ENCODE assay signal across 8 cellular contexts in the genomic region with DNA sequence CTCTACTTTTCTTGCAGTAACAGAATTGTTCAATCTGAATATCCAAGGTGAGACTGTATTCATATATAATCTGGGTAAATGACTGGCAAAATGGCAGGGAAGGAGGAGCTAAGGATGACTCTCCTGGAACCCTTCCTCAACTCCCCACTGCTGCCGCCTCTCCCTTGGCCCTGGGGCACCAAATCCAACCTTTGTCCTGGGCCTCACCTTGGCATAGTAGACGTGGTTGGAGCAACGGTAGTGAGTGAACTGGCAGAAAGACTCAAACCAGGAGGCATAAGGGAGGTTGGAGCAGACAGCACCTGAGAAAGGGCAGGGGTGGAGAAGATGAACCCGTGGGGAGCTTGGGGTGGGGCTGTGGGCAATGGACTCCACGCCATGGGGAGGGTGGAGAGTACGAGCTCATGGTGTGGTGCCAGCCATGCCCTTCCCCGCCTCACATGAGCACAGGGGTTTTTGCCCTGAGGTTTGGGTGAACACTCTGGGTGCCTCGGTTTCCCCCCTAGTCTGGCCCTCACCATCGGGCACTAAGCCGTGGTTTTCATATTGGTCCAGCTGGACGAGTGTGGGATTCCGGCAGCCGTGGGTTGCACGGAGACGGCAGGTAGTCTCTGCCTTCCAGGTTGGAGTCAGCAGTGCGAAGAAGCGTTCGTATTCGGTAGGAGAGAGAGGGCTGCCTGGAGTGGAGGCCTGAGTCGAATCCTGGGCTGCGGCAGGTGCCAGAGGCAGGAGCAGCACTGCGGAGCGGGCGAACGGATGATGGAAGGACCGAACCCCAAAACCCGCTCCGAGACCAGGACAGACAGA. TPM values are rescaled to one million over a fixed set of nuclear protein-coding genes. Genes with fewer than 3 reads are reported as not detected.
DNase-seq lines count a peak whose midpoint lies in the region; ATAC-seq, FAIRE-seq and TF ChIP-seq lines count a peak whose summit lies in the region.

No MANE protein-coding gene starts in this region.

- no peaks in the 10 kb centered on the region for H3K27me3 ChIP-seq in ascending aorta
- H3K27me3 ChIP-seq in small intestine (ENCODE audit: control insufficient read depth in 2 of 2, insufficient read depth in 2 of 2, low read length in 2 of 2), result no peaks in the 10 kb centered on the region

- H3K4me3 ChIP-seq in HFF-Myc (replicated peaks; ENCODE audit: low read depth, low read length), result peak overlapping the region; percentile 30
- peak overlapping the region; percentile 42 to 65 for H3K4me3 ChIP-seq in ascending aorta
- peak overlapping the region in 1 of 2 donors; percentile 48 for H3K4me3 ChIP-seq in small intestine (ENCODE audit: low read depth in 1 of 2, low read length in 2 of 2)

- DNase-seq in HFF-Myc (ENCODE audit: extremely low read depth, low read depth), result no peak
- no peak for DNase-seq in ascending aorta (ENCODE audit: low spot score in 2 of 2)
- DNase-seq in iPS-NIHi11 (ENCODE audit: low spot score), result peak; percentile 70
- peak; percentile 81 for DNase-seq in small intestine
- DNase-seq in NCI-H1048 (lab: John Stamatoyannopoulos, UW), result no peak
- DNase-seq in posterior vena cava (ENCODE audit: low spot score), result no peak
- DNase-seq in NOMO-1 (lab: John Stamatoyannopoulos, UW; ENCODE audit: unreplicated experiment in 2 of 2), result no peak

- H3K27ac ChIP-seq in ascending aorta (peak overlapping the region in 1 of 2 donors; percentile 48), small intestine (ENCODE audit: low read depth in 1 of 2, low read length in 1 of 2) (peak overlapping the region; percentile 51 to 58)

- H3K4me1 ChIP-seq in ascending aorta, result no peaks in the 10 kb centered on the region
- no peaks in the 10 kb centered on the region for H3K4me1 ChIP-seq in small intestine (ENCODE audit: control insufficient read depth in 2 of 2, insufficient read depth in 1 of 2, low read depth in 1 of 2, low read length in 1 of 2)

- WGBS in small intestine, 3 donors, result 29 to 61% (median 46%) methylated on average over 28 of the region's 28 CpGs

- no peak for FAIRE-seq in small intestine (lab: Jason Lieb, UNC)

- intact Hi-C loops in ascending aorta (cut with DNase I), result no loop called here
- intact Hi-C loops in posterior vena cava (cut with DNase I), result loop anchor here in 1 of 2 donors (10.0 kb wide), 1 partner anchor 82 kb away; a partner anchor contains a TSS

- H3K9me3 ChIP-seq in ascending aorta (no peaks in the 10 kb centered on the region), small intestine (ENCODE audit: control insufficient read depth, low read depth) (no peaks in the 10 kb centered on the region)

- no peak for TF ChIP-seq CTCF in HFF-Myc (IDR thresholded peaks at IDR 0.05; ENCODE audit: low read depth, low read length, missing control alignments)
- TF ChIP-seq CTCF in ascending aorta (IDR thresholded peaks at IDR 0.05), result no peak

- H3K36me3 ChIP-seq in ascending aorta (peaks cover 23 to 31% of the 10 kb centered on the region in 2 donors), small intestine (ENCODE audit: control insufficient read depth in 2 of 2, insufficient read depth in 2 of 2, low read length in 2 of 2) (peaks cover 6 to 8% of the 10 kb centered on the region in 2 donors)

- ATAC-seq in HG03460 (IDR thresholded peaks at IDR 0.05; ENCODE audit: unreplicated experiment), result no peak

RNA-seq across cellular contexts. Expression of a gene that starts 0.8 kb away (rescaled TPM):
- total RNA-seq in ascending aorta (10.6 TPM), posterior vena cava (1 to 10 TPM; 1.3 to 2.2 TPM)
- polyA plus RNA-seq in small intestine, result 1 to 10 TPM; 2.6 to 5.9 (median 4.5) TPM

RNA-seq across cellular contexts. Expression of a gene that starts 10.7 kb away (rescaled TPM):
- total RNA-seq in ascending aorta (0.21 TPM), posterior vena cava (1 to 10 TPM; 2.3 to 3.3 TPM)
- 1 to 10 TPM; 6.2 to 8.8 (median 7.8) TPM for polyA plus RNA-seq in small intestine

RNA-seq across cellular contexts. Expression of a gene that starts 16.4 kb away (rescaled TPM):
- 2.6 TPM for total RNA-seq in ascending aorta
- polyA plus RNA-seq in small intestine, result 10 to 100 TPM; 29.3 to 30.9 (median 30.0) TPM
- 10 to 100 TPM; 23.0 to 25.9 TPM for total RNA-seq in posterior vena cava

RNA-seq across cellular contexts. Expression of a gene that starts 39.3 kb away (rescaled TPM):
- total RNA-seq in ascending aorta (185 TPM), posterior vena cava (100 to 1,000 TPM; 160 to 169 TPM)
- polyA plus RNA-seq in small intestine, result 100 to 1,000 TPM in 1 of 3 donors, 10 to 100 TPM in 2; 88.2 to 123 (median 94.8) TPM

RNA-seq across cellular contexts. Expression of a gene that starts 42.7 kb away (rescaled TPM):
- 15.1 TPM for total RNA-seq in ascending aorta
- polyA plus RNA-seq in small intestine, result 10 to 100 TPM; 26.2 to 38.2 (median 31.0) TPM
- total RNA-seq in posterior vena cava, result 10 to 100 TPM; 35.6 to 40.1 TPM

Comparison
In these comparisons a context has a peak if more than half of its experiments do, and no peak if none do; other contexts are left out.
1. DNase-seq: peak in iPS-NIHi11 (single experiment) and small intestine (single experiment); none in HFF-Myc (single experiment), ascending aorta (0 of 2), NCI-H1048 (single experiment), posterior vena cava (single experiment) and NOMO-1 (0 of 2).